Comparison of ENCODE assay signal across 1 cellular context in the genomic region with DNA sequence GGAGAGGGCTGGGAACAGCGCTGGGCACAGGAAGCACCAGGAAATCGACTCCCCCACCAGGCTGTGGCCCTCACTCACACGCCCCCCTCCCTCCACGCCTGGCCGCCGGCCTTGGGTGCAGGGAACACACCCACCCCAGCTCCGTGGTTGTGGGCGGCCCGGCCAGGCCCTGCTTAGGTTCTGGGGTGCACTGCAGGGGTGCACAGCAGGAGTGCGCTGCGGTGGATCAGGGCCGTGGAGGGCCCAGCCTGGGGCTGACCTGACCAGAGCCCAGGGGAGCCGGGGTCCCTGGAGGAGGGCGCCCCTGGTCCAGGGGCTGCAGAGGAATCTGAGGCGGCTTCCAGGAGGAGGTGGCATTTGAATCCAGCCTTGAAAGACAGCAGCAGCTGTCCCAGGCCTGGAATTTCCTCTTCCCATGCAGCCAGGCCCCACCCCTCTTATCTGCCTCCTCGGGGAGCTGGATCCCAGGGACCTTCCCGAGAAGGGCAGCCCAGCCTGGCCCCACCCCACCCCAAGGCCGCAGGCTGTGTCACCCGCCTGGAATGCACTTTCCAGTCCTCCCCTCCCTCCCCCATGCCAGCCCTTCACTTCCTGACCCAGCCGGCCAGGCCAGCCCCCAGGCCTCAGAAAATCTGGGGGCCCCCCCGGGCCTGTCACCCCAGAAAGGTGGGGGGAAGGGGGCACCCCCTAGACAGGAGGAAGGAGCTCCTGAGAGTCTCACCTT.
TF ChIP-seq lines count a peak whose summit lies in the region.

No MANE protein-coding gene starts in this region.

TF ChIP-seq in HepG2, 621 proteins besides CTCF, POLR2A, EP300 and RAD21 (continued from another document and continues in another):
- TF ChIP-seq, protein P1, sequence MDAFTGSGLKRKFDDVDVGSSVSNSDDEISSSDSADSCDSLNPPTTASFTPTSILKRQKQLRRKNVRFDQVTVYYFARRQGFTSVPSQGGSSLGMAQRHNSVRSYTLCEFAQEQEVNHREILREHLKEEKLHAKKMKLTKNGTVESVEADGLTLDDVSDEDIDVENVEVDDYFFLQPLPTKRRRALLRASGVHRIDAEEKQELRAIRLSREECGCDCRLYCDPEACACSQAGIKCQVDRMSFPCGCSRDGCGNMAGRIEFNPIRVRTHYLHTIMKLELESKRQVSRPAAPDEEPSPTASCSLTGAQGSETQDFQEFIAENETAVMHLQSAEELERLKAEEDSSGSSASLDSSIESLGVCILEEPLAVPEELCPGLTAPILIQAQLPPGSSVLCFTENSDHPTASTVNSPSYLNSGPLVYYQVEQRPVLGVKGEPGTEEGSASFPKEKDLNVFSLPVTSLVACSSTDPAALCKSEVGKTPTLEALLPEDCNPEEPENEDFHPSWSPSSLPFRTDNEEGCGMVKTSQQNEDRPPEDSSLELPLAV (CRISPR knock-in tag; conservative IDR thresholded peaks at IDR 0.05; ENCODE audit: low read depth): no peak
- TF ChIP-seq BRCA1 (CRISPR knock-in tag; IDR thresholded peaks at IDR 0.05) (no peak), AKAP8 (CRISPR knock-in tag; IDR thresholded peaks at IDR 0.05) (no peak), DNMT3B (CRISPR knock-in tag; conservative IDR thresholded peaks at IDR 0.05) (no peak), POLR2AphosphoS5 (IDR thresholded peaks at IDR 0.05; ENCODE audit: low read depth, low read length) (no peak), NBN (conservative IDR thresholded peaks at IDR 0.05) (no peak), MATR3 (CRISPR knock-in tag; IDR thresholded peaks at IDR 0.05) (no peak), ZNF136 (CRISPR knock-in tag; IDR thresholded peaks at IDR 0.05; ENCODE audit: low read depth) (no peak), NCOA2 (CRISPR knock-in tag; IDR thresholded peaks at IDR 0.05) (no peak), MAFG (CRISPR knock-in tag; IDR thresholded peaks at IDR 0.05) (no peak), KMT2A (CRISPR knock-in tag; IDR thresholded peaks at IDR 0.05) (no peak), ZNF652 (CRISPR knock-in tag; IDR thresholded peaks at IDR 0.05; ENCODE audit: borderline replicate concordance, low read depth) (no peak), RORA (CRISPR knock-in tag; IDR thresholded peaks at IDR 0.05) (no peak), MED13 (CRISPR knock-in tag; IDR thresholded peaks at IDR 0.05) (no peak), MAF1 (CRISPR knock-in tag; IDR thresholded peaks at IDR 0.05; ENCODE audit: borderline replicate concordance) (no peak), ZNF564 (CRISPR knock-in tag; IDR thresholded peaks at IDR 0.05) (no peak), ARNTL (CRISPR knock-in tag; IDR thresholded peaks at IDR 0.05) (no peak), BORCS8-MEF2B (CRISPR knock-in tag; IDR thresholded peaks at IDR 0.05) (no peak), ELF1 (CRISPR knock-in tag; IDR thresholded peaks at IDR 0.05) (peak; percentile 57; the same call in 1 of the 2 replicates), THYN1 (CRISPR knock-in tag; IDR thresholded peaks at IDR 0.05; ENCODE audit: borderline replicate concordance, low read depth) (no peak), STAT5B (CRISPR knock-in tag; IDR thresholded peaks at IDR 0.05) (no peak), KMT2B (CRISPR knock-in tag; IDR thresholded peaks at IDR 0.05) (no peak), RFX5 (IDR thresholded peaks at IDR 0.05; ENCODE audit: low read depth, low read length) (no peak), KLF6 (CRISPR knock-in tag; IDR thresholded peaks at IDR 0.05) (no peak), ZNF550 (CRISPR knock-in tag; IDR thresholded peaks at IDR 0.05; ENCODE audit: borderline replicate concordance) (no peak), SRSF1 (optimal IDR thresholded peaks at IDR 0.05; ENCODE audit: low read depth, low read length) (no peak), ZNF891 (CRISPR knock-in tag; IDR thresholded peaks at IDR 0.05) (no peak), PHF21A (CRISPR knock-in tag; IDR thresholded peaks at IDR 0.05) (no peak), JDP2 (CRISPR knock-in tag; IDR thresholded peaks at IDR 0.05; ENCODE audit: borderline replicate concordance) (no peak), TOPORS (CRISPR knock-in tag; IDR thresholded peaks at IDR 0.05) (no peak), ZSCAN31 (CRISPR knock-in tag; IDR thresholded peaks at IDR 0.05; ENCODE audit: low read depth) (no peak), CEBPG (CRISPR knock-in tag; IDR thresholded peaks at IDR 0.05) (no peak), ZNF7 (CRISPR knock-in tag; IDR thresholded peaks at IDR 0.05) (no peak)
- TF ChIP-seq, protein P2, sequence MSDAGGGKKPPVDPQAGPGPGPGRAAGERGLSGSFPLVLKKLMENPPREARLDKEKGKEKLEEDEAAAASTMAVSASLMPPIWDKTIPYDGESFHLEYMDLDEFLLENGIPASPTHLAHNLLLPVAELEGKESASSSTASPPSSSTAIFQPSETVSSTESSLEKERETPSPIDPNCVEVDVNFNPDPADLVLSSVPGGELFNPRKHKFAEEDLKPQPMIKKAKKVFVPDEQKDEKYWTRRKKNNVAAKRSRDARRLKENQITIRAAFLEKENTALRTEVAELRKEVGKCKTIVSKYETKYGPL (CRISPR knock-in tag; IDR thresholded peaks at IDR 0.05): no peak
- TF ChIP-seq, protein P3, sequence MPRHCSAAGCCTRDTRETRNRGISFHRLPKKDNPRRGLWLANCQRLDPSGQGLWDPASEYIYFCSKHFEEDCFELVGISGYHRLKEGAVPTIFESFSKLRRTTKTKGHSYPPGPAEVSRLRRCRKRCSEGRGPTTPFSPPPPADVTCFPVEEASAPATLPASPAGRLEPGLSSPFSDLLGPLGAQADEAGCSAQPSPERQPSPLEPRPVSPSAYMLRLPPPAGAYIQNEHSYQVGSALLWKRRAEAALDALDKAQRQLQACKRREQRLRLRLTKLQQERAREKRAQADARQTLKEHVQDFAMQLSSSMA (CRISPR knock-in tag; IDR thresholded peaks at IDR 0.05): no peak
- TF ChIP-seq, protein P4, sequence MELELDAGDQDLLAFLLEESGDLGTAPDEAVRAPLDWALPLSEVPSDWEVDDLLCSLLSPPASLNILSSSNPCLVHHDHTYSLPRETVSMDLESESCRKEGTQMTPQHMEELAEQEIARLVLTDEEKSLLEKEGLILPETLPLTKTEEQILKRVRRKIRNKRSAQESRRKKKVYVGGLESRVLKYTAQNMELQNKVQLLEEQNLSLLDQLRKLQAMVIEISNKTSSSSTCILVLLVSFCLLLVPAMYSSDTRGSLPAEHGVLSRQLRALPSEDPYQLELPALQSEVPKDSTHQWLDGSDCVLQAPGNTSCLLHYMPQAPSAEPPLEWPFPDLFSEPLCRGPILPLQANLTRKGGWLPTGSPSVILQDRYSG (CRISPR knock-in tag; IDR thresholded peaks at IDR 0.05): no peak
- TF ChIP-seq, protein P5, sequence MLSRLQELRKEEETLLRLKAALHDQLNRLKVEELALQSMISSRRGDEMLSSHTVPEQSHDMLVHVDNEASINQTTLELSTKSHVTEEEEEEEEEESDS (CRISPR knock-in tag; IDR thresholded peaks at IDR 0.05; ENCODE audit: borderline replicate concordance): no peak
- TF ChIP-seq, protein P6, sequence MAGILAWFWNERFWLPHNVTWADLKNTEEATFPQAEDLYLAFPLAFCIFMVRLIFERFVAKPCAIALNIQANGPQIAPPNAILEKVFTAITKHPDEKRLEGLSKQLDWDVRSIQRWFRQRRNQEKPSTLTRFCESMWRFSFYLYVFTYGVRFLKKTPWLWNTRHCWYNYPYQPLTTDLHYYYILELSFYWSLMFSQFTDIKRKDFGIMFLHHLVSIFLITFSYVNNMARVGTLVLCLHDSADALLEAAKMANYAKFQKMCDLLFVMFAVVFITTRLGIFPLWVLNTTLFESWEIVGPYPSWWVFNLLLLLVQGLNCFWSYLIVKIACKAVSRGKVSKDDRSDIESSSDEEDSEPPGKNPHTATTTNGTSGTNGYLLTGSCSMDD (CRISPR knock-in tag; IDR thresholded peaks at IDR 0.05): no peak
- TF ChIP-seq, protein P7, sequence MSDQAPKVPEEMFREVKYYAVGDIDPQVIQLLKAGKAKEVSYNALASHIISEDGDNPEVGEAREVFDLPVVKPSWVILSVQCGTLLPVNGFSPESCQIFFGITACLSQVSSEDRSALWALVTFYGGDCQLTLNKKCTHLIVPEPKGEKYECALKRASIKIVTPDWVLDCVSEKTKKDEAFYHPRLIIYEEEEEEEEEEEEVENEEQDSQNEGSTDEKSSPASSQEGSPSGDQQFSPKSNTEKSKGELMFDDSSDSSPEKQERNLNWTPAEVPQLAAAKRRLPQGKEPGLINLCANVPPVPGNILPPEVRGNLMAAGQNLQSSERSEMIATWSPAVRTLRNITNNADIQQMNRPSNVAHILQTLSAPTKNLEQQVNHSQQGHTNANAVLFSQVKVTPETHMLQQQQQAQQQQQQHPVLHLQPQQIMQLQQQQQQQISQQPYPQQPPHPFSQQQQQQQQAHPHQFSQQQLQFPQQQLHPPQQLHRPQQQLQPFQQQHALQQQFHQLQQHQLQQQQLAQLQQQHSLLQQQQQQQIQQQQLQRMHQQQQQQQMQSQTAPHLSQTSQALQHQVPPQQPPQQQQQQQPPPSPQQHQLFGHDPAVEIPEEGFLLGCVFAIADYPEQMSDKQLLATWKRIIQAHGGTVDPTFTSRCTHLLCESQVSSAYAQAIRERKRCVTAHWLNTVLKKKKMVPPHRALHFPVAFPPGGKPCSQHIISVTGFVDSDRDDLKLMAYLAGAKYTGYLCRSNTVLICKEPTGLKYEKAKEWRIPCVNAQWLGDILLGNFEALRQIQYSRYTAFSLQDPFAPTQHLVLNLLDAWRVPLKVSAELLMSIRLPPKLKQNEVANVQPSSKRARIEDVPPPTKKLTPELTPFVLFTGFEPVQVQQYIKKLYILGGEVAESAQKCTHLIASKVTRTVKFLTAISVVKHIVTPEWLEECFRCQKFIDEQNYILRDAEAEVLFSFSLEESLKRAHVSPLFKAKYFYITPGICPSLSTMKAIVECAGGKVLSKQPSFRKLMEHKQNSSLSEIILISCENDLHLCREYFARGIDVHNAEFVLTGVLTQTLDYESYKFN (CRISPR knock-in tag; conservative IDR thresholded peaks at IDR 0.05): peak; percentile 40
- TF ChIP-seq, protein P8, sequence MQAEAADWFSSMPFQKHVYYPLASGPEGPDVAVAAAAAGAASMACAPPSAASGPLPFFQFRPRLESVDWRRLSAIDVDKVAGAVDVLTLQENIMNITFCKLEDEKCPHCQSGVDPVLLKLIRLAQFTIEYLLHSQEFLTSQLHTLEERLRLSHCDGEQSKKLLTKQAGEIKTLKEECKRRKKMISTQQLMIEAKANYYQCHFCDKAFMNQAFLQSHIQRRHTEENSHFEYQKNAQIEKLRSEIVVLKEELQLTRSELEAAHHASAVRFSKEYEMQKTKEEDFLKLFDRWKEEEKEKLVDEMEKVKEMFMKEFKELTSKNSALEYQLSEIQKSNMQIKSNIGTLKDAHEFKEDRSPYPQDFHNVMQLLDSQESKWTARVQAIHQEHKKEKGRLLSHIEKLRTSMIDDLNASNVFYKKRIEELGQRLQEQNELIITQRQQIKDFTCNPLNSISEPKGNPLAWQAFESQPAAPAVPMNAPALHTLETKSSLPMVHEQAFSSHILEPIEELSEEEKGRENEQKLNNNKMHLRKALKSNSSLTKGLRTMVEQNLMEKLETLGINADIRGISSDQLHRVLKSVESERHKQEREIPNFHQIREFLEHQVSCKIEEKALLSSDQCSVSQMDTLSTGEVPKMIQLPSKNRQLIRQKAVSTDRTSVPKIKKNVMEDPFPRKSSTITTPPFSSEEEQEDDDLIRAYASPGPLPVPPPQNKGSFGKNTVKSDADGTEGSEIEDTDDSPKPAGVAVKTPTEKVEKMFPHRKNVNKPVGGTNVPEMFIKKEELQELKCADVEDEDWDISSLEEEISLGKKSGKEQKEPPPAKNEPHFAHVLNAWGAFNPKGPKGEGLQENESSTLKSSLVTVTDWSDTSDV (CRISPR knock-in tag; IDR thresholded peaks at IDR 0.05): no peak
- TF ChIP-seq, protein P9, sequence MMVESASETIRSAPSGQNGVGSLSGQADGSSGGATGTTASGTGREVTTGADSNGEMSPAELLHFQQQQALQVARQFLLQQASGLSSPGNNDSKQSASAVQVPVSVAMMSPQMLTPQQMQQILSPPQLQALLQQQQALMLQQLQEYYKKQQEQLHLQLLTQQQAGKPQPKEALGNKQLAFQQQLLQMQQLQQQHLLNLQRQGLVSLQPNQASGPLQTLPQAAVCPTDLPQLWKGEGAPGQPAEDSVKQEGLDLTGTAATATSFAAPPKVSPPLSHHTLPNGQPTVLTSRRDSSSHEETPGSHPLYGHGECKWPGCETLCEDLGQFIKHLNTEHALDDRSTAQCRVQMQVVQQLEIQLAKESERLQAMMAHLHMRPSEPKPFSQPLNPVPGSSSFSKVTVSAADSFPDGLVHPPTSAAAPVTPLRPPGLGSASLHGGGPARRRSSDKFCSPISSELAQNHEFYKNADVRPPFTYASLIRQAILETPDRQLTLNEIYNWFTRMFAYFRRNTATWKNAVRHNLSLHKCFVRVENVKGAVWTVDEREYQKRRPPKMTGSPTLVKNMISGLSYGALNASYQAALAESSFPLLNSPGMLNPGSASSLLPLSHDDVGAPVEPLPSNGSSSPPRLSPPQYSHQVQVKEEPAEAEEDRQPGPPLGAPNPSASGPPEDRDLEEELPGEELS (CRISPR knock-in tag; IDR thresholded peaks at IDR 0.05): peak; percentile 34; the same call in 1 of the 2 replicates
- TF ChIP-seq, protein P10, sequence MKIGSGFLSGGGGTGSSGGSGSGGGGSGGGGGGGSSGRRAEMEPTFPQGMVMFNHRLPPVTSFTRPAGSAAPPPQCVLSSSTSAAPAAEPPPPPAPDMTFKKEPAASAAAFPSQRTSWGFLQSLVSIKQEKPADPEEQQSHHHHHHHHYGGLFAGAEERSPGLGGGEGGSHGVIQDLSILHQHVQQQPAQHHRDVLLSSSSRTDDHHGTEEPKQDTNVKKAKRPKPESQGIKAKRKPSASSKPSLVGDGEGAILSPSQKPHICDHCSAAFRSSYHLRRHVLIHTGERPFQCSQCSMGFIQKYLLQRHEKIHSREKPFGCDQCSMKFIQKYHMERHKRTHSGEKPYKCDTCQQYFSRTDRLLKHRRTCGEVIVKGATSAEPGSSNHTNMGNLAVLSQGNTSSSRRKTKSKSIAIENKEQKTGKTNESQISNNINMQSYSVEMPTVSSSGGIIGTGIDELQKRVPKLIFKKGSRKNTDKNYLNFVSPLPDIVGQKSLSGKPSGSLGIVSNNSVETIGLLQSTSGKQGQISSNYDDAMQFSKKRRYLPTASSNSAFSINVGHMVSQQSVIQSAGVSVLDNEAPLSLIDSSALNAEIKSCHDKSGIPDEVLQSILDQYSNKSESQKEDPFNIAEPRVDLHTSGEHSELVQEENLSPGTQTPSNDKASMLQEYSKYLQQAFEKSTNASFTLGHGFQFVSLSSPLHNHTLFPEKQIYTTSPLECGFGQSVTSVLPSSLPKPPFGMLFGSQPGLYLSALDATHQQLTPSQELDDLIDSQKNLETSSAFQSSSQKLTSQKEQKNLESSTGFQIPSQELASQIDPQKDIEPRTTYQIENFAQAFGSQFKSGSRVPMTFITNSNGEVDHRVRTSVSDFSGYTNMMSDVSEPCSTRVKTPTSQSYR (CRISPR knock-in tag; IDR thresholded peaks at IDR 0.05; ENCODE audit: borderline replicate concordance): 0 out of 2 replicates have a peak, but pooled peaks have one; percentile 40
- TF ChIP-seq, protein P11, sequence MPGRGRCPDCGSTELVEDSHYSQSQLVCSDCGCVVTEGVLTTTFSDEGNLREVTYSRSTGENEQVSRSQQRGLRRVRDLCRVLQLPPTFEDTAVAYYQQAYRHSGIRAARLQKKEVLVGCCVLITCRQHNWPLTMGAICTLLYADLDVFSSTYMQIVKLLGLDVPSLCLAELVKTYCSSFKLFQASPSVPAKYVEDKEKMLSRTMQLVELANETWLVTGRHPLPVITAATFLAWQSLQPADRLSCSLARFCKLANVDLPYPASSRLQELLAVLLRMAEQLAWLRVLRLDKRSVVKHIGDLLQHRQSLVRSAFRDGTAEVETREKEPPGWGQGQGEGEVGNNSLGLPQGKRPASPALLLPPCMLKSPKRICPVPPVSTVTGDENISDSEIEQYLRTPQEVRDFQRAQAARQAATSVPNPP (CRISPR knock-in tag; IDR thresholded peaks at IDR 0.05): no peak
- TF ChIP-seq, protein P12, sequence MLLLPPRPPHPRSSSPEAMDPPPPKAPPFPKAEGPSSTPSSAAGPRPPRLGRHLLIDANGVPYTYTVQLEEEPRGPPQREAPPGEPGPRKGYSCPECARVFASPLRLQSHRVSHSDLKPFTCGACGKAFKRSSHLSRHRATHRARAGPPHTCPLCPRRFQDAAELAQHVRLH (CRISPR knock-in tag; IDR thresholded peaks at IDR 0.05; ENCODE audit: borderline replicate concordance, low read depth): no peak
